1 cellular context compared by ENCODE assay signal in the genomic region with DNA sequence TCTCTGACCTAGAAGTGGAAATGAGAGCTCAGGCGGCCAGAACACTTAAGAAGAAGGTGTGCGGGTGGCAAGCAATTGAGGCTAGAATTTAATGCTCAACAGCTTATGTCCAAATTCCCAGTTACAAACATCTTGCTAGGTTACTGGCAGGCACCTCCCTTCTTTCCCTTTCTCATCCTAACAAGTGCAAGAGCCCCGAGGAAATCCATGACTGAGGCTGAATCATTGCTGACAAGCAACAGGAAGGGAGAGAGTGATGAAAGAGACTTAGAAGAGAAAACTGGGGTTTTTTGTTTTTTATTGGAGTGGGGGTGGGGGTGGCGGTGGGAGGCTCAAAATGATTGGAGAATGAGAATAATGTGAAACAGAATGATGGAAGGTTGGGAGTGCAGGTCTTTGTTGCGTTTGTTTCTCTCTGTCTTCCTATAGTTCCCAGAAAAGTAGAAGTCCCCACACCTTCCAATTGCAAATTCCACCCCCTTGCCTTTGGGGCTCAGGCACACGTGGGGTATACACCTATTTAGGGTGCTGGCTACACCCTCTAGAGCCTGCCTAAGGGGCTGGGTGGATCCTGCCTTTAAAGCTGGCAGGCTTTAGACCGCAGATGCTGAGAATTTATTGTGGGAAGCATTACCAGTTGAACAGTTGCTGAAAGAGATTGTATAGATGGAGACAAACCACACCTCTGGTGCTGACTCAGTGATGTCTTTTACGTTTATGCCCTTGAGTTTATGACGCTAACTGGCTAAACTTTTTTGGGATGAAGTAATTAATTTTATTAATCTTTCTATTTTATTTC.
TF ChIP-seq lines count a peak whose summit lies in the region.

No MANE protein-coding gene starts in this region.

TF ChIP-seq in H1, 55 proteins besides CTCF, POLR2A, EP300 and RAD21 (continued from another document):
- TF ChIP-seq POLR2AphosphoS5 (IDR thresholded peaks at IDR 0.05; ENCODE audit: low read depth, low read length) (no peak), CHD1 (IDR thresholded peaks at IDR 0.05; ENCODE audit: low read depth, low read length) (no peak), CREB1 (IDR thresholded peaks at IDR 0.05) (no peak)
- TF ChIP-seq, protein P1, sequence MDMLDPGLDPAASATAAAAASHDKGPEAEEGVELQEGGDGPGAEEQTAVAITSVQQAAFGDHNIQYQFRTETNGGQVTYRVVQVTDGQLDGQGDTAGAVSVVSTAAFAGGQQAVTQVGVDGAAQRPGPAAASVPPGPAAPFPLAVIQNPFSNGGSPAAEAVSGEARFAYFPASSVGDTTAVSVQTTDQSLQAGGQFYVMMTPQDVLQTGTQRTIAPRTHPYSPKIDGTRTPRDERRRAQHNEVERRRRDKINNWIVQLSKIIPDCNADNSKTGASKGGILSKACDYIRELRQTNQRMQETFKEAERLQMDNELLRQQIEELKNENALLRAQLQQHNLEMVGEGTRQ (IDR thresholded peaks at IDR 0.05; ENCODE audit: low read length): no peak
